ENCODE assay signal across 1 cellular context in genomic region chr1:199759268-199759724, GRCh38.
TF ChIP-seq lines count a peak whose summit lies in the region.

No MANE protein-coding gene starts in this region.

TF ChIP-seq in H1, 55 proteins besides CTCF, POLR2A, EP300 and RAD21 (continued from another document):
- TF ChIP-seq CHD7 (IDR thresholded peaks at IDR 0.05; ENCODE audit: insufficient replicate concordance, low read length) (no peak), JUN (IDR thresholded peaks at IDR 0.05; ENCODE audit: low read depth, low read length) (0 out of 2 replicates have a peak, but pooled peaks have one; percentile 15), SP1 (IDR thresholded peaks at IDR 0.05; ENCODE audit: low read depth, low read length) (no peak), CEBPB (IDR thresholded peaks at IDR 0.05; ENCODE audit: low read depth, low read length) (no peak), SIN3A (conservative IDR thresholded peaks at IDR 0.05 in 1 of 2, IDR thresholded peaks at IDR 0.05 in 1 of 2; ENCODE audit: low read depth in 1 of 2, low read length in 2 of 2) (no peak), ASH2L (IDR thresholded peaks at IDR 0.05; ENCODE audit: low read length) (no peak), POLR2AphosphoS5 (IDR thresholded peaks at IDR 0.05; ENCODE audit: low read depth, low read length) (no peak), JUND (IDR thresholded peaks at IDR 0.05; ENCODE audit: low read length) (peak; percentile 66; the same call in 1 of the 2 replicates), CREB1 (IDR thresholded peaks at IDR 0.05) (no peak), HDAC2 (IDR thresholded peaks at IDR 0.05; ENCODE audit: borderline replicate concordance in 1 of 2, low read depth in 2 of 2, low read length in 2 of 2) (no peak), TEAD4 (IDR thresholded peaks at IDR 0.05; ENCODE audit: low read depth, low read length) (no peak)
TF ChIP-seq in H1: peak in this region for 2.
